Comparison of ENCODE assay signal across 9 cellular contexts in the genomic region with DNA sequence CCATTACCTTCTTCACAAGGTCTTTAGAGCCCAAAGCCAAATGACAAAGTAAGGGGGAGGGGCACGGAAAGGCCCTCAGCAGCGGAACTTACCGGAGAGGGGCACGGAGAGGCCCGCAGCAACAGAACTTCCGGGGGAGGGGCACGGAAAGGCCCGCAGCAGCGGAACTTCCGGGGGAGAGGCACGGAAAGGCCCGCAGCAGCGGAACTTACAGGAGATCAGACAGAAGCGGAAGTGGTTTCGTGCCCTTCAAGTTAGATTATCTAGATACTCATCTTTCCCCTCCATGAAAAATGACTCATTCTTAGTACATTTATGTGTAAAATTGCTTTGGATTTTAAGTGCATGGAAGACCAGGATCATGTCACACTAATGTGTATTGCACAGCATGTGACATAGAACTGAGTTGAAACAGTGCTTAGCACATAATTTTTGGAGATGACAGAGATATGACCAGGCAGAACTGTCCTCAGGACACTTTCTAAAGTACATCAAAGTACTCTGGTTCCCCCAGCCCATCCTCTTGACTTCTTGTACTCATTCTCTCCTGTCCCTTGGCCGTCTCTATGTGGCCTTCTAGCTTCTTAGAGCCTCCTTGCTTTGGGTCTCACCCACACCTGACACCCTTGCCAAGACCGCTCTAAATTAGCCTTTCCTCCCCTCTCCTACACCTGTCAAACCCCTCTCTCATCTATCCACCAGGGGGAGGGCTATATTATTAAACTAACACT. TPM values are rescaled to one million over a fixed set of nuclear protein-coding genes. Genes with fewer than 3 reads are reported as not detected.
A peak's percentile ranks its signal among the peaks of the same experiment; 100 is the strongest.
DNase-seq lines count a peak whose midpoint lies in the region; ATAC-seq and TF ChIP-seq lines count a peak whose summit lies in the region.
"Had no signal": no experiment of that assay in that cellular context is flagged by ENCODE, and none has a peak within 500 bp of the region (broad histone marks: within the 10 kb centered on the region; RNA-seq: fewer than 3 reads in every experiment).

No MANE protein-coding gene starts in this region.

- no peak overlapping the region for H3K4me3 Mint-ChIP-seq in endothelial cell (ENCODE audit: unreplicated experiment)

- POLR2A ChIA-PET in AG04449 (lab: Yijun Ruan, JAX) = no interaction called here

- ATAC-seq in GM19043 (IDR thresholded peaks at IDR 0.05; ENCODE audit: low read depth, unreplicated experiment) = peak; percentile 75
- peak; percentile 80 for ATAC-seq in HG03159 (IDR thresholded peaks at IDR 0.05; ENCODE audit: unreplicated experiment)
- ATAC-seq in SK-N-SH treated with all-trans-retinoic acid at 6 μM for 48 hours = peak; percentile 80
- ATAC-seq in upper lobe of right lung = peak; percentile 69

- H3K27me3 Mint-ChIP-seq in endothelial cell (ENCODE audit: unreplicated experiment) = peaks cover 4% of the 10 kb centered on the region

- H3K9me3 ChIP-seq in mucosa of rectum (ENCODE audit: control insufficient read depth in 2 of 2, low read length in 2 of 2) (no peaks in the 10 kb centered on the region), upper lobe of right lung (no peaks in the 10 kb centered on the region)

- intact Hi-C loops in upper lobe of right lung (cut with DNase I) = no loop called here

- peaks cover 19% of the 10 kb centered on the region for H3K9me3 Mint-ChIP-seq in endothelial cell (ENCODE audit: unreplicated experiment)

- CTCF ChIA-PET in AG04449 (lab: Yijun Ruan, JAX) = interaction anchor here (0.9 to 1.7 kb wide), 5 partner anchors 10 to 51 kb away, joined by 3 to 4 read pairs (median 3); no protein-coding TSS in a partner anchor

- H3K4me1 Mint-ChIP-seq in endothelial cell (ENCODE audit: unreplicated experiment) = no peaks in the 10 kb centered on the region

- no peak overlapping the region for H3K27ac Mint-ChIP-seq in endothelial cell (ENCODE audit: unreplicated experiment)

- DNase-seq in AG04449 (ENCODE audit: low read depth, low spot score) (no peak), upper lobe of right lung (peak; percentile 68), endothelial cell (ENCODE audit: low spot score) (no peak)
- DNase-seq in activated naive CD4-positive, alpha-beta T cell treated with anti-CD3 and anti-CD28 coated beads, Interleukin-2, amount 50 U/mL, for 16 hours = peak; percentile 83

- H3K27ac ChIP-seq in mucosa of rectum (ENCODE audit: low read depth in 2 of 2, low read length in 2 of 2) = peak overlapping the region in 1 of 2 donors; percentile 9
- H3K27ac ChIP-seq in upper lobe of right lung = no peak overlapping the region

- H3K36me3 ChIP-seq in mucosa of rectum (ENCODE audit: control insufficient read depth in 2 of 2, insufficient read depth in 2 of 2, low read length in 2 of 2) (no peaks in the 10 kb centered on the region), upper lobe of right lung (no peaks in the 10 kb centered on the region)

- H3K4me3 ChIP-seq in AG04449 (ENCODE audit: low read depth, low read length) (peak overlapping the region; percentile 15), mucosa of rectum (ENCODE audit: low read length in 2 of 2) (peak overlapping the region; percentile 16 to 58), upper lobe of right lung (peak overlapping the region; percentile 25)

- H3K27me3 ChIP-seq in mucosa of rectum (ENCODE audit: control insufficient read depth in 2 of 2, insufficient read depth in 2 of 2, low read length in 2 of 2) (no peaks in the 10 kb centered on the region), upper lobe of right lung (no peaks in the 10 kb centered on the region)

- H3K36me3 Mint-ChIP-seq in endothelial cell (ENCODE audit: low read depth, unreplicated experiment) = no peaks in the 10 kb centered on the region

- H3K9ac ChIP-seq in mucosa of rectum (ENCODE audit: low read depth in 1 of 2, low read length in 2 of 2) = no peak overlapping the region

- no peak for TF ChIP-seq CTCF in AG04449 (IDR thresholded peaks at IDR 0.05; ENCODE audit: insufficient read depth, low read length, missing control alignments)
- no peak for TF ChIP-seq CTCF in upper lobe of right lung (IDR thresholded peaks at IDR 0.05)
- no peak for TF ChIP-seq CTCF in endothelial cell (IDR thresholded peaks at IDR 0.05; ENCODE audit: unreplicated experiment)

- H3K4me1 ChIP-seq in mucosa of rectum (ENCODE audit: control insufficient read depth in 2 of 2, insufficient read depth in 2 of 2, low read length in 2 of 2) = no peaks in the 10 kb centered on the region
- peaks cover 4% of the 10 kb centered on the region for H3K4me1 ChIP-seq in upper lobe of right lung

TF ChIP-seq in SK-N-SH treated with all-trans-retinoic acid at 6 μM for 48 hours, 23 proteins besides CTCF, POLR2A, EP300 and RAD21:
- TF ChIP-seq ZNF8 (CRISPR knock-in tag; IDR thresholded peaks at IDR 0.05) (no peak), ZFP3 (CRISPR knock-in tag; IDR thresholded peaks at IDR 0.05) (no peak), ZNF70 (CRISPR knock-in tag; IDR thresholded peaks at IDR 0.05) (no peak), TCF4 (CRISPR knock-in tag; IDR thresholded peaks at IDR 0.05; ENCODE audit: borderline replicate concordance) (no peak), OSR1 (CRISPR knock-in tag; IDR thresholded peaks at IDR 0.05) (no peak), ISL1 (CRISPR knock-in tag; IDR thresholded peaks at IDR 0.05) (no peak), ESRRG (CRISPR knock-in tag; IDR thresholded peaks at IDR 0.05) (no peak), PPARA (CRISPR knock-in tag; IDR thresholded peaks at IDR 0.05; ENCODE audit: borderline replicate concordance) (no peak), BACH2 (CRISPR knock-in tag; IDR thresholded peaks at IDR 0.05; ENCODE audit: borderline replicate concordance) (no peak), TOX (CRISPR knock-in tag; IDR thresholded peaks at IDR 0.05; ENCODE audit: borderline replicate concordance) (no peak)
- TF ChIP-seq, protein P1, sequence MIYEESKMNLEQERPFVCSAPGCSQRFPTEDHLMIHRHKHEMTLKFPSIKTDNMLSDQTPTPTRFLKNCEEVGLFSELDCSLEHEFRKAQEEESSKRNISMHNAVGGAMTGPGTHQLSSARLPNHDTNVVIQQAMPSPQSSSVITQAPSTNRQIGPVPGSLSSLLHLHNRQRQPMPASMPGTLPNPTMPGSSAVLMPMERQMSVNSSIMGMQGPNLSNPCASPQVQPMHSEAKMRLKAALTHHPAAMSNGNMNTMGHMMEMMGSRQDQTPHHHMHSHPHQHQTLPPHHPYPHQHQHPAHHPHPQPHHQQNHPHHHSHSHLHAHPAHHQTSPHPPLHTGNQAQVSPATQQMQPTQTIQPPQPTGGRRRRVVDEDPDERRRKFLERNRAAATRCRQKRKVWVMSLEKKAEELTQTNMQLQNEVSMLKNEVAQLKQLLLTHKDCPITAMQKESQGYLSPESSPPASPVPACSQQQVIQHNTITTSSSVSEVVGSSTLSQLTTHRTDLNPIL (CRISPR knock-in tag; IDR thresholded peaks at IDR 0.05; ENCODE audit: low read depth) = no peak
- TF ChIP-seq, protein P2, sequence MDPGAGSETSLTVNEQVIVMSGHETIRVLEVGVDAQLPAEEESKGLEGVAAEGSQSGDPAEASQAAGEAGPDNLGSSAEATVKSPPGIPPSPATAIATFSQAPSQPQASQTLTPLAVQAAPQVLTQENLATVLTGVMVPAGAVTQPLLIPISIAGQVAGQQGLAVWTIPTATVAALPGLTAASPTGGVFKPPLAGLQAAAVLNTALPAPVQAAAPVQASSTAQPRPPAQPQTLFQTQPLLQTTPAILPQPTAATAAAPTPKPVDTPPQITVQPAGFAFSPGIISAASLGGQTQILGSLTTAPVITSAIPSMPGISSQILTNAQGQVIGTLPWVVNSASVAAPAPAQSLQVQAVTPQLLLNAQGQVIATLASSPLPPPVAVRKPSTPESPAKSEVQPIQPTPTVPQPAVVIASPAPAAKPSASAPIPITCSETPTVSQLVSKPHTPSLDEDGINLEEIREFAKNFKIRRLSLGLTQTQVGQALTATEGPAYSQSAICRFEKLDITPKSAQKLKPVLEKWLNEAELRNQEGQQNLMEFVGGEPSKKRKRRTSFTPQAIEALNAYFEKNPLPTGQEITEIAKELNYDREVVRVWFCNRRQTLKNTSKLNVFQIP (CRISPR knock-in tag; IDR thresholded peaks at IDR 0.05; ENCODE audit: borderline replicate concordance, low read depth) = no peak
- TF ChIP-seq, protein P3, sequence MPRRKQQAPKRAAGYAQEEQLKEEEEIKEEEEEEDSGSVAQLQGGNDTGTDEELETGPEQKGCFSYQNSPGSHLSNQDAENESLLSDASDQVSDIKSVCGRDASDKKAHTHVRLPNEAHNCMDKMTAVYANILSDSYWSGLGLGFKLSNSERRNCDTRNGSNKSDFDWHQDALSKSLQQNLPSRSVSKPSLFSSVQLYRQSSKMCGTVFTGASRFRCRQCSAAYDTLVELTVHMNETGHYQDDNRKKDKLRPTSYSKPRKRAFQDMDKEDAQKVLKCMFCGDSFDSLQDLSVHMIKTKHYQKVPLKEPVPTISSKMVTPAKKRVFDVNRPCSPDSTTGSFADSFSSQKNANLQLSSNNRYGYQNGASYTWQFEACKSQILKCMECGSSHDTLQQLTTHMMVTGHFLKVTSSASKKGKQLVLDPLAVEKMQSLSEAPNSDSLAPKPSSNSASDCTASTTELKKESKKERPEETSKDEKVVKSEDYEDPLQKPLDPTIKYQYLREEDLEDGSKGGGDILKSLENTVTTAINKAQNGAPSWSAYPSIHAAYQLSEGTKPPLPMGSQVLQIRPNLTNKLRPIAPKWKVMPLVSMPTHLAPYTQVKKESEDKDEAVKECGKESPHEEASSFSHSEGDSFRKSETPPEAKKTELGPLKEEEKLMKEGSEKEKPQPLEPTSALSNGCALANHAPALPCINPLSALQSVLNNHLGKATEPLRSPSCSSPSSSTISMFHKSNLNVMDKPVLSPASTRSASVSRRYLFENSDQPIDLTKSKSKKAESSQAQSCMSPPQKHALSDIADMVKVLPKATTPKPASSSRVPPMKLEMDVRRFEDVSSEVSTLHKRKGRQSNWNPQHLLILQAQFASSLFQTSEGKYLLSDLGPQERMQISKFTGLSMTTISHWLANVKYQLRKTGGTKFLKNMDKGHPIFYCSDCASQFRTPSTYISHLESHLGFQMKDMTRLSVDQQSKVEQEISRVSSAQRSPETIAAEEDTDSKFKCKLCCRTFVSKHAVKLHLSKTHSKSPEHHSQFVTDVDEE (CRISPR knock-in tag; IDR thresholded peaks at IDR 0.05) = no peak
TF ChIP-seq in SK-N-SH treated with all-trans-retinoic acid at 6 μM for 48 hours: peak in this region for 0.

RNA-seq across cellular contexts. Expression of a gene that starts 25.7 kb away (rescaled TPM):
- total RNA-seq in upper lobe of right lung = not detected
- not detected for total RNA-seq in endothelial cell (ENCODE audit: unreplicated experiment)
- total RNA-seq: pulmonary artery endothelial cell had no signal

RNA-seq across cellular contexts. Expression of a gene that starts 46.4 kb away (rescaled TPM):
- total RNA-seq in upper lobe of right lung (44.4 TPM), endothelial cell (ENCODE audit: unreplicated experiment) (19.2 TPM)

Comparison
In these comparisons a context has a peak if more than half of its experiments do, and no peak if none do; other contexts are left out.
1. DNase-seq: peak in activated naive CD4-positive, alpha-beta T cell treated with anti-CD3 and anti-CD28 coated beads, Interleukin-2, amount 50 U/mL, for 16 hours (single experiment) and upper lobe of right lung (single experiment); none in AG04449 (single experiment) and endothelial cell (single experiment).
2. Peak in every context shown above with its lines, with median percentiles within 50 percentile points of each other: H3K4me3 ChIP-seq and ATAC-seq.